ENCODE assay signal across 10 cellular contexts in genomic region chr4:133151301-133151680, GRCh38. TPM values are rescaled to one million over a fixed set of nuclear protein-coding genes. Genes with fewer than 3 reads are reported as not detected.
A peak's percentile ranks its signal among the peaks of the same experiment; 100 is the strongest.
DNase-seq lines count a peak whose midpoint lies in the region; ATAC-seq, FAIRE-seq and TF ChIP-seq lines count a peak whose summit lies in the region.
"Had no signal": no experiment of that assay in that cellular context is flagged by ENCODE, and none has a peak within 500 bp of the region (broad histone marks: within the 10 kb centered on the region; RNA-seq: fewer than 3 reads in every experiment).

No MANE protein-coding gene starts in this region.

- peaks cover 20% of the 10 kb centered on the region for H3K36me3 Mint-ChIP-seq in endodermal cell (ENCODE audit: low read depth)
- peaks cover 8% of the 10 kb centered on the region for H3K36me3 Mint-ChIP-seq in activated T-helper 17 cell treated with anti-CD3 and anti-CD28 coated beads, Interleukin-2, amount 50 U/mL, for 72 hours (ENCODE audit: low read depth)
- H3K36me3 Mint-ChIP-seq: IgD-negative memory B cell had no signal

- H3K9me3 ChIP-seq in endodermal cell (ENCODE audit: control insufficient read depth, low read length) (no peaks in the 10 kb centered on the region), neuronal stem cell (replicated peaks in 1 of 2; ENCODE audit: control insufficient read depth in 2 of 2, insufficient read depth in 1 of 2, low read depth in 1 of 2, low read length in 2 of 2) (peaks cover 0 to 8% of the 10 kb centered on the region in 2 donors), PC-9 (ENCODE audit: insufficient read depth, low read depth) (no peaks in the 10 kb centered on the region)

- no peak overlapping the region for H3K18ac ChIP-seq in neuronal stem cell (ENCODE audit: low read length)

- H3K14ac ChIP-seq in neuronal stem cell (ENCODE audit: low read length) = no peak overlapping the region

- H3K4me3 Mint-ChIP-seq in endodermal cell = peak overlapping the region; percentile 97
- H3K4me3 Mint-ChIP-seq in activated T-helper 17 cell treated with anti-CD3 and anti-CD28 coated beads, Interleukin-2, amount 50 U/mL, for 72 hours = no peak overlapping the region

- H3K79me2 ChIP-seq in PC-9 (ENCODE audit: low read depth) = no peaks in the 10 kb centered on the region

- H3K79me1 ChIP-seq in neuronal stem cell (ENCODE audit: low read depth, low read length) = no peaks in the 10 kb centered on the region

- H3K4ac ChIP-seq in neuronal stem cell (ENCODE audit: low read length) = no peak overlapping the region

- H2AFZ ChIP-seq in neuronal stem cell (ENCODE audit: low read length) (peak overlapping the region; percentile 94), PC-9 (no peak overlapping the region)

- H3K9ac ChIP-seq in endodermal cell (ENCODE audit: extremely low read depth, low read length, poor library complexity, severe bottlenecking) (peak overlapping the region; percentile 73), neuronal stem cell (ENCODE audit: low read depth, low read length, poor library complexity) (peak overlapping the region; percentile 52)

- peaks cover 6% of the 10 kb centered on the region for H3K27me3 ChIP-seq in endodermal cell (ENCODE audit: control insufficient read depth, insufficient read depth, low read length, poor library complexity, severe bottlenecking)
- peaks cover 0 to 53% (median 9%) of the 10 kb centered on the region in 3 experiments for H3K27me3 ChIP-seq in neuronal stem cell (ENCODE audit: control insufficient read depth in 3 of 3, insufficient read depth in 3 of 3, low read depth in 1 of 3, low read length in 3 of 3)
- no peaks in the 10 kb centered on the region for H3K27me3 ChIP-seq in PC-9 (ENCODE audit: insufficient read depth, low read depth)

- peak overlapping the region; percentile 90 for H3K4me2 ChIP-seq in neuronal stem cell (ENCODE audit: insufficient read depth, low read length, poor library complexity, severe bottlenecking)
- H3K4me2 ChIP-seq in PC-9 = no peak overlapping the region

- TF ChIP-seq CTCF in endodermal cell (conservative IDR thresholded peaks at IDR 0.05) = no peak
- TF ChIP-seq CTCF in PC-9 (conservative IDR thresholded peaks at IDR 0.05) = no peak

- no peak overlapping the region for H4K8ac ChIP-seq in neuronal stem cell (ENCODE audit: low read depth, low read length)

- ATAC-seq in activated T-helper 17 cell treated with anti-CD3 and anti-CD28 coated beads, Interleukin-2, amount 50 U/mL, for 72 hours (replicated peaks) = no peak

- H3K27ac ChIP-seq in endodermal cell (ENCODE audit: low read depth, low read length) = no peak overlapping the region
- no peak overlapping the region for H3K27ac ChIP-seq in neuronal stem cell (replicated peaks; ENCODE audit: low read length)
- no peak overlapping the region for H3K27ac ChIP-seq in PC-9
- H3K27ac ChIP-seq: VCaP had no signal

- H3K4me1 ChIP-seq in endodermal cell (ENCODE audit: control insufficient read depth, insufficient read depth, low read length) (no peaks in the 10 kb centered on the region), neuronal stem cell (ENCODE audit: control insufficient read depth in 2 of 2, insufficient read depth in 1 of 2, low read depth in 1 of 2, low read length in 2 of 2) (peaks cover 3 to 11% of the 10 kb centered on the region in 2 donors), PC-9 (replicated peaks; ENCODE audit: insufficient read depth) (no peaks in the 10 kb centered on the region)

- CTCF ChIA-PET in HEK293T (lab: Yijun Ruan, JAX) (interaction anchor here (0.5 to 1.0 kb wide), 3 partner anchors 8 to 236 kb away, joined by 3 to 6 read pairs (median 4); no protein-coding TSS in a partner anchor), PC-9 (lab: Charles Lee) (no interaction called here)

- H3F3A ChIP-seq in PC-9 (ENCODE audit: insufficient read depth, low read depth) = no peaks in the 10 kb centered on the region

- no peak overlapping the region for H4K91ac ChIP-seq in neuronal stem cell (ENCODE audit: low read depth, low read length, poor library complexity)

- no peak for FAIRE-seq in H54 (lab: Jason Lieb, UNC)

- intact Hi-C loops in PC-9 (cut with micrococcal nuclease; ENCODE audit: unreplicated experiment) = no loop called here

- no peaks in the 10 kb centered on the region for H3K9me2 ChIP-seq in PC-9 (ENCODE audit: insufficient read depth)

- H3K4me3 ChIP-seq in endodermal cell (ENCODE audit: low read length) (peak overlapping the region; percentile 98), neuronal stem cell (ENCODE audit: low read length in 2 of 2) (peak overlapping the region; percentile 44 to 76), PC-9 (no peak overlapping the region)

- peaks cover 13% of the 10 kb centered on the region for H3K27me3 Mint-ChIP-seq in endodermal cell (ENCODE audit: insufficient read depth)
- H3K27me3 Mint-ChIP-seq in activated T-helper 17 cell treated with anti-CD3 and anti-CD28 coated beads, Interleukin-2, amount 50 U/mL, for 72 hours = peaks cover 46% of the 10 kb centered on the region

- no peak overlapping the region for H2AK5ac ChIP-seq in neuronal stem cell (ENCODE audit: low read depth, low read length)

- TF ChIP-seq POLR2A in H54 (IDR thresholded peaks at IDR 0.05; ENCODE audit: low read depth, low read length) = no peak

- peak overlapping the region; percentile 92 for H3K27ac Mint-ChIP-seq in endodermal cell
- H3K27ac Mint-ChIP-seq in activated T-helper 17 cell treated with anti-CD3 and anti-CD28 coated beads, Interleukin-2, amount 50 U/mL, for 72 hours = no peak overlapping the region
- H3K27ac Mint-ChIP-seq: IgD-negative memory B cell had no signal

- no peak overlapping the region for H2BK5ac ChIP-seq in neuronal stem cell (ENCODE audit: low read length)

- WGBS in endodermal cell (ENCODE audit: insufficient coverage in 1 of 2, insufficient read length in 1 of 2), 2 experiments = 0 to 1% methylated on average over 11 to 32 of the region's 32 CpGs
- WGBS in neuronal stem cell (ENCODE audit: extremely low coverage in 2 of 2, insufficient read length in 2 of 2, insufficient replicate concordance in 1 of 2), 2 donors = no CpG with 5 or more reads among the region's 32 CpGs

- H4K20me1 ChIP-seq in PC-9 (ENCODE audit: insufficient read depth) = no peaks in the 10 kb centered on the region

- no peaks in the 10 kb centered on the region for H3K9me3 Mint-ChIP-seq in endodermal cell
- peaks cover 4% of the 10 kb centered on the region for H3K9me3 Mint-ChIP-seq in activated T-helper 17 cell treated with anti-CD3 and anti-CD28 coated beads, Interleukin-2, amount 50 U/mL, for 72 hours

- no peak overlapping the region for H2BK15ac ChIP-seq in neuronal stem cell (ENCODE audit: low read length)

- peaks cover 27% of the 10 kb centered on the region for H3K4me1 Mint-ChIP-seq in endodermal cell
- peaks cover 16% of the 10 kb centered on the region for H3K4me1 Mint-ChIP-seq in activated T-helper 17 cell treated with anti-CD3 and anti-CD28 coated beads, Interleukin-2, amount 50 U/mL, for 72 hours

- no peak overlapping the region for H2BK12ac ChIP-seq in neuronal stem cell (ENCODE audit: low read length)

- POLR2A ChIA-PET in HEK293T (lab: Yijun Ruan, JAX) (interaction anchor here (1.0 to 1.7 kb wide), 4 partner anchors 10 to 476 kb away, joined by 3 to 8 read pairs (median 4); no protein-coding TSS in a partner anchor), PC-9 (lab: Charles Lee; ENCODE audit: unreplicated experiment) (no interaction called here)

- no peak overlapping the region for H2BK120ac ChIP-seq in neuronal stem cell (ENCODE audit: low read depth, low read length)

- DNase-seq in AG20443 (ENCODE audit: low spot score) (peak; percentile 6), HEK293T (ENCODE audit: extremely low spot score) (peak; percentile 21), endodermal cell (peak; percentile 80), neuronal stem cell (ENCODE audit: low spot score) (no peak), PC-9 (no peak), ureter (ENCODE audit: low spot score) (no peak), H54 (ENCODE audit: insufficient read length, low spot score) (no peak)

- peak overlapping the region; percentile 44 for H3K23ac ChIP-seq in neuronal stem cell (ENCODE audit: low read depth, low read length, poor library complexity)

- H3K36me3 ChIP-seq in endodermal cell (ENCODE audit: control insufficient read depth, insufficient read depth, low read length) = peaks cover 13% of the 10 kb centered on the region
- H3K36me3 ChIP-seq in neuronal stem cell (replicated peaks in 1 of 2; ENCODE audit: control insufficient read depth in 2 of 2, insufficient read depth in 2 of 2, low read length in 2 of 2) = no peaks in the 10 kb centered on the region
- no peaks in the 10 kb centered on the region for H3K36me3 ChIP-seq in PC-9 (ENCODE audit: low read depth)

- BruUV-seq in PC-9 (replicated peaks; lab: Mats Ljungman, UMichigan) = no TSS peak

TF ChIP-seq in HEK293T, 16 proteins besides CTCF, POLR2A, EP300 and RAD21:
- no peak for TF ChIP-seq FOXM1 (IDR thresholded peaks at IDR 0.05; ENCODE audit: borderline replicate concordance)

RNA-seq across cellular contexts. Expression of gene PCDH10, which starts 2.2 kb away (rescaled TPM):
- total RNA-seq in endodermal cell (100 to 1,000 TPM; 111 to 139 TPM), PC-9 (2021) (not detected in 2 replicates), ureter (12.1 TPM)
- 23.0 TPM for polyA plus RNA-seq in endodermal cell (2013, experiment 1 of 2)
- 23.3 TPM for polyA plus RNA-seq in endodermal cell (2013, experiment 2 of 2)
- polyA plus RNA-seq in neuronal stem cell (2013, experiment 1 of 2) = 1.2 TPM
- polyA plus RNA-seq in neuronal stem cell (2013, experiment 2 of 2) = 1.1 TPM
- not detected for total RNA-seq in activated T-helper 17 cell treated with anti-CD3 and anti-CD28 coated beads, Interleukin-2, amount 50 U/mL, for 72 hours
- polyA plus RNA-seq: IgD-negative memory B cell had no signal

Comparison
In these comparisons a context has a peak if more than half of its experiments do, and no peak if none do; other contexts are left out.
1. DNase-seq: peak in AG20443 (single experiment), HEK293T (single experiment) and endodermal cell (single experiment); none in neuronal stem cell (single experiment), PC-9 (0 of 2), ureter (single experiment) and H54 (single experiment).
2. RNA of gene PCDH10, which starts 2.2 kb away (total RNA-seq): 111 to 139 TPM in endodermal cell and 12.1 TPM in ureter (single experiment); not detected in PC-9 and not detected in activated T-helper 17 cell treated with anti-CD3 and anti-CD28 coated beads, Interleukin-2, amount 50 U/mL, for 72 hours; every median in the first group is over 10 times any median in the second.